ENCODE assay signal across 26 cellular contexts in the genomic region with DNA sequence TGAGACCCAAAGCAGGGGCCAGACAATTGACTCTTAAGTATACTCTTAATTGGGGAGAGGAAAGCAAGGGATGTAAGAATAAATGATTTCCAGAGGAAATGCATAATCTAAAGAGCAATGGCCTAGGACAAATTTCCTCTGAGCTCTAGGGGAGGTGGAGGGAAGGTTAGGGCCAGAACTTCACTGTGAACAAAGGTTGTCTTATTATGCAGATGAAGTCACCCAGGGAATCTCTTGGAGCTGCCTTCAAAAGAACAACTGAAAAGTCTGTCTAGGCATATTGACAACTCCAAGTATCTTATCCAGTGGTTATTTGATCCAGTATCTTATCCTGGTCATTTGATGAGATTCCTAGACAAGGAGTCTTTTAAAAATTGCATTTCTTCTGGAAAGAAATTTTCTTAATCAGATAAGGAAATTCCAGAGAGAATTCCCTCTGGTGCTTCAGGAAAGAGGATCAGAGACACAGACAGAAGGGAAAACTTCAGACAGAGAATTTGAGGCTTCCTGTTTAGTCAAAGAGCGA. TPM values are rescaled to one million over a fixed set of nuclear protein-coding genes. Genes with fewer than 3 reads are reported as not detected.
"Had no signal": no experiment of that assay in that cellular context is flagged by ENCODE, and none has a peak within 500 bp of the region (broad histone marks: within the 10 kb centered on the region; RNA-seq: fewer than 3 reads in every experiment).

No MANE protein-coding gene starts in this region.

- H3K36me3 ChIP-seq: Peyer's patch had no signal

- H3K4me1 ChIP-seq: Peyer's patch, SJCRH30 had no signal

- H3K4me3 ChIP-seq: MG63, PC-9, Peyer's patch, SJCRH30 had no signal

- H3K4me2 ChIP-seq: PC-9 had no signal

- H2AFZ ChIP-seq: PC-9 had no signal

- H3K9me3 ChIP-seq: Peyer's patch had no signal

- H3K27ac ChIP-seq: PC-9, Peyer's patch, SJCRH30 had no signal

- DNase-seq: KBM-7, MG63, NCI-H1092, NCI-H1105 treated with DMSO at 0.1 percent for 48 hours, NCI-H1417 treated with DMSO at 0.1 percent for 48 hours, NCI-H146, NCI-H1694 treated with DMSO at 0.1 percent for 48 hours, NCI-H1930, NCI-H2081, NCI-H2107, NCI-H226, NCI-H446, NCI-H510A, NCI-H524 treated with DMSO at 0.1 percent for 48 hours, NCI-H69, NCI-H774, OCI-M1, PC-9, Peyer's patch, SHP77 treated with DMSO at 0.1 percent for 48 hours, SJCRH30 had no signal

- H3K27me3 ChIP-seq: MG63, Peyer's patch, SJCRH30 had no signal

- ATAC-seq: Right ventricle myocardium inferior, SK-N-SH treated with all-trans-retinoic acid at 6 μM for 48 hours had no signal

RNA-seq across cellular contexts. Expression of a gene that starts 32.3 kb away (rescaled TPM):
- total RNA-seq: HT1080, LHCN-M2, PC-9, Peyer's patch, Right ventricle myocardium inferior, RPMI7951, SJCRH30 had no signal
